In the genomic region with DNA sequence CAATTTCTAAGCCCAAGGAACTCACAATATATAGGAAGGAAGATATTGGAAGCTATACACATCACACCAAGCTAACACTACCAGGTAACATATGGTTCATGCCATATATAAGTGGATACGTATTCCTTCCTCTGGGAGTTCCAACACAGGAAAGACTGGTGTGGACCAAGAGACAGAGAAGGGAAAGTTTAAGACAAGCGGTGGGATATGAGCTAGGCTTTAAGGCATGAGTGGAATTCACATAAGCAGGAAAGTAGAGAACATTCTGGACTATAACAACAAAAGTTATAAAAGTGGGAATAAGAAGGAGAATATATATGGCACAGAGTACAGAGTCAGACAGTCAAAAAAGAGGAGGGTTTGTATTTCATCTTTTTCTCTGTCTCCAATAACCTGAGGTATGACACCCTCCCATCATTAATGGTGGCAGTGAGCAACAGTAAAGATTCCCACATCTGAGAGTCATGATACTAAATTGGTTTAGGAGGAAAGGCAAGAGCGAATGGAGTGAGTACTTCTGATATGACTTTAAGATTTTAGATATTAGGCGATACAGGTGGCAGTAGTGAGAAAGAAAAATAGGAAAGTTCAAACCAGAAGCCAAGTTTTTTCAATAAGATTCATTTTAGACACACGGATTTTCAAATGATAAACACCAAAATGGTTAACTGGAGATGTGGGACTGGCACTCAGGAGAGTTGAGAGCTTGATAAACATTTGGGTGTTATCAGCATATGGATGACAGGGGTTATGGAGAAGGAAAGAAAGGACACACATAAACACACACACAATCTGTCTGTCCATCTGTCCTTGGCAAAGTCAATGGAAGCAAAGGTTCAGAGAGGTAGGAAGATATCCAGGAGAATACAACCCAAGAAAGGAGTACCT, we compare ENCODE assay signal across 1 cellular context.
TF ChIP-seq lines count a peak whose summit lies in the region.

No MANE protein-coding gene starts in this region.

TF ChIP-seq in SK-N-SH, 30 proteins besides CTCF, POLR2A, EP300 and RAD21 (continued from another document):
- TF ChIP-seq FOSL2 (IDR thresholded peaks at IDR 0.05; ENCODE audit: borderline replicate concordance, low read depth), result no peak
- TF ChIP-seq, protein P1, sequence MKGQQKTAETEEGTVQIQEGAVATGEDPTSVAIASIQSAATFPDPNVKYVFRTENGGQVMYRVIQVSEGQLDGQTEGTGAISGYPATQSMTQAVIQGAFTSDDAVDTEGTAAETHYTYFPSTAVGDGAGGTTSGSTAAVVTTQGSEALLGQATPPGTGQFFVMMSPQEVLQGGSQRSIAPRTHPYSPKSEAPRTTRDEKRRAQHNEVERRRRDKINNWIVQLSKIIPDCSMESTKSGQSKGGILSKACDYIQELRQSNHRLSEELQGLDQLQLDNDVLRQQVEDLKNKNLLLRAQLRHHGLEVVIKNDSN (IDR thresholded peaks at IDR 0.05; ENCODE audit: borderline replicate concordance, low read depth), result no peak
- TF ChIP-seq, protein P2, sequence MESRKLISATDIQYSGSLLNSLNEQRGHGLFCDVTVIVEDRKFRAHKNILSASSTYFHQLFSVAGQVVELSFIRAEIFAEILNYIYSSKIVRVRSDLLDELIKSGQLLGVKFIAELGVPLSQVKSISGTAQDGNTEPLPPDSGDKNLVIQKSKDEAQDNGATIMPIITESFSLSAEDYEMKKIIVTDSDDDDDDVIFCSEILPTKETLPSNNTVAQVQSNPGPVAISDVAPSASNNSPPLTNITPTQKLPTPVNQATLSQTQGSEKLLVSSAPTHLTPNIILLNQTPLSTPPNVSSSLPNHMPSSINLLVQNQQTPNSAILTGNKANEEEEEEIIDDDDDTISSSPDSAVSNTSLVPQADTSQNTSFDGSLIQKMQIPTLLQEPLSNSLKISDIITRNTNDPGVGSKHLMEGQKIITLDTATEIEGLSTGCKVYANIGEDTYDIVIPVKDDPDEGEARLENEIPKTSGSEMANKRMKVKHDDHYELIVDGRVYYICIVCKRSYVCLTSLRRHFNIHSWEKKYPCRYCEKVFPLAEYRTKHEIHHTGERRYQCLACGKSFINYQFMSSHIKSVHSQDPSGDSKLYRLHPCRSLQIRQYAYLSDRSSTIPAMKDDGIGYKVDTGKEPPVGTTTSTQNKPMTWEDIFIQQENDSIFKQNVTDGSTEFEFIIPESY (IDR thresholded peaks at IDR 0.05; ENCODE audit: borderline replicate concordance, low read depth), result no peak
- TF ChIP-seq MXI1 (IDR thresholded peaks at IDR 0.05; ENCODE audit: low read depth, low read length), result no peak
- TF ChIP-seq SMC3 (IDR thresholded peaks at IDR 0.05; ENCODE audit: low read depth, low read length), result no peak
- no peak for TF ChIP-seq GATA2 (CRISPR knock-in tag; IDR thresholded peaks at IDR 0.05)
- no peak for TF ChIP-seq JUND (IDR thresholded peaks at IDR 0.05)
- TF ChIP-seq TCF12 (IDR thresholded peaks at IDR 0.05), result no peak
- TF ChIP-seq CHD2 (IDR thresholded peaks at IDR 0.05; ENCODE audit: low read length, partially characterized antibody), result no peak
- TF ChIP-seq ELF1 (IDR thresholded peaks at IDR 0.05), result no peak
